8 cellular contexts compared by ENCODE assay signal in genomic region chr2:26184555-26185303, GRCh38. TPM values are rescaled to one million over a fixed set of nuclear protein-coding genes. Genes with fewer than 3 reads are reported as not detected.
A peak's percentile ranks its signal among the peaks of the same experiment; 100 is the strongest.
DNase-seq lines count a peak whose midpoint lies in the region; FAIRE-seq and TF ChIP-seq lines count a peak whose summit lies in the region.

No MANE protein-coding gene starts in this region.

- no peaks in the 10 kb centered on the region for H3K27me3 ChIP-seq in HL-60 (ENCODE audit: insufficient read depth, poor library complexity, severe bottlenecking)
- no peaks in the 10 kb centered on the region for H3K27me3 ChIP-seq in liver (ENCODE audit: control insufficient read depth in 4 of 4, insufficient read depth in 4 of 4, low read length in 3 of 4)

- TF ChIP-seq CTCF in AG09309 (IDR thresholded peaks at IDR 0.05; ENCODE audit: control insufficient read depth, insufficient read depth, low read depth, low read length, missing control alignments) (peak; percentile 34), HL-60 (IDR thresholded peaks at IDR 0.05; ENCODE audit: insufficient read depth, low read length) (peak; percentile 62), chondrocyte (IDR thresholded peaks at IDR 0.05) (peak; percentile 81), liver (IDR thresholded peaks at IDR 0.05; ENCODE audit: low read depth, low read length, missing input control) (peak; percentile 58), D721Med (IDR thresholded peaks at IDR 0.05; ENCODE audit: insufficient read depth, missing control alignments) (no peak)

- peak overlapping the region; percentile 70 for H3K27ac Mint-ChIP-seq in chondrocyte (ENCODE audit: unreplicated experiment)

- peaks cover 17% of the 10 kb centered on the region for H3K4me1 Mint-ChIP-seq in chondrocyte (ENCODE audit: low read depth)

- no peak overlapping the region for H3K9ac ChIP-seq in liver (ENCODE audit: low read depth in 1 of 2, low read length in 2 of 2)

- H3K27me3 Mint-ChIP-seq in chondrocyte (ENCODE audit: low read depth), result no peaks in the 10 kb centered on the region

- no peak for FAIRE-seq in D721Med (lab: Jason Lieb, UNC)

- H3K9me3 Mint-ChIP-seq in chondrocyte (ENCODE audit: low read depth), result no peaks in the 10 kb centered on the region

- WGBS in liver, result 3% methylated on average over 114 of the region's 114 CpGs

- no peaks in the 10 kb centered on the region for H3K36me3 ChIP-seq in liver (ENCODE audit: control insufficient read depth in 4 of 4, insufficient read depth in 3 of 4, low read depth in 1 of 4, low read length in 3 of 4)

- H3K4me3 Mint-ChIP-seq in chondrocyte (ENCODE audit: unreplicated experiment), result peak overlapping the region; percentile 85

- H3K27ac ChIP-seq in HL-60 (replicated peaks) (no peak overlapping the region), liver (ENCODE audit: low read depth in 1 of 2, low read length in 2 of 2) (no peak overlapping the region)

- no peaks in the 10 kb centered on the region for H3K9me3 ChIP-seq in liver (ENCODE audit: control insufficient read depth in 4 of 4, low read length in 3 of 4)

- TF ChIP-seq RAD21 in liver (IDR thresholded peaks at IDR 0.05), result peak in 1 of 2 donors; percentile 50

- DNase-seq in AG09309 (ENCODE audit: low read depth), result peak; percentile 18
- DNase-seq in GM19238 (ENCODE audit: insufficient read length, low spot score), result peak; percentile 88
- peak; percentile 80 to 81 for DNase-seq in HL-60 (ENCODE audit: low read depth in 1 of 2, low spot score in 1 of 2)
- DNase-seq in activated CD4-positive, CD25-positive, alpha-beta regulatory T cell (lab: John Stamatoyannopoulos, UW), result peak; percentile 52 to 84 (median 76)
- no peak for DNase-seq in chondrocyte (ENCODE audit: low spot score)
- DNase-seq in stimulated activated CD4-positive, alpha-beta T cell treated with anti-CD3 and anti-CD28 coated beads, Interleukin-4, amount 100 ng/mL, for 48 hours (ENCODE audit: low read depth in 2 of 2), result peak; percentile 78 to 79
- no peak for DNase-seq in D721Med (ENCODE audit: insufficient read length, low spot score)

- peaks cover 0 to 15% (median 6%) of the 10 kb centered on the region in 4 donors for H3K4me1 ChIP-seq in liver (ENCODE audit: control insufficient read depth in 4 of 4, insufficient read depth in 4 of 4, low read length in 3 of 4)

- no peaks in the 10 kb centered on the region for H3K36me3 Mint-ChIP-seq in chondrocyte (ENCODE audit: low read depth)

- H3K4me3 ChIP-seq in AG09309 (ENCODE audit: control insufficient read depth, low read depth, low read length), result peak overlapping the region; percentile 54
- peak overlapping the region; percentile 40 for H3K4me3 ChIP-seq in HL-60 (replicated peaks; ENCODE audit: insufficient read depth, low read length)
- H3K4me3 ChIP-seq in liver (ENCODE audit: low read depth in 1 of 3, low read length in 3 of 3), result peak overlapping the region in 2 of 3 donors; percentile 24 to 52

TF ChIP-seq in liver, 16 proteins besides CTCF, POLR2A, EP300 and RAD21:
- no peak for TF ChIP-seq SP1 (IDR thresholded peaks at IDR 0.05)
- TF ChIP-seq YY1 (IDR thresholded peaks at IDR 0.05), result no peak
- TF ChIP-seq ZBTB33 (IDR thresholded peaks at IDR 0.05), result no peak
- TF ChIP-seq ATF3 (IDR thresholded peaks at IDR 0.05), result no peak
- no peak for TF ChIP-seq TAF1 (conservative IDR thresholded peaks at IDR 0.05)
- TF ChIP-seq NR2F2 (IDR thresholded peaks at IDR 0.05), result no peak
- TF ChIP-seq MAX (IDR thresholded peaks at IDR 0.05), result no peak
- no peak for TF ChIP-seq JUND (IDR thresholded peaks at IDR 0.05)

RNA-seq across cellular contexts. Expression of gene GAREM2, which starts 11.8 kb away (rescaled TPM):
- 6.5 to 22.6 TPM (median 19.1 TPM) in 3 replicates for total RNA-seq in chondrocyte
- under 1 TPM; 0.08 to 0.19 TPM for total RNA-seq in liver
- polyA plus RNA-seq in liver, result under 1 TPM; 0.13 to 0.28 TPM

RNA-seq across cellular contexts. Expression of gene HADHA, which starts 59.7 kb away (rescaled TPM):
- 98.0 to 119 TPM (median 103 TPM) in 3 replicates for total RNA-seq in chondrocyte
- 100 to 1,000 TPM; 101 to 276 TPM for total RNA-seq in liver
- 100 to 1,000 TPM; 126 to 191 TPM for polyA plus RNA-seq in liver

Comparison
In these comparisons a context has a peak if more than half of its experiments do, and no peak if none do; other contexts are left out.
1. DNase-seq: peak in AG09309 (single experiment), GM19238 (single experiment), HL-60 (2 of 2), activated CD4-positive, CD25-positive, alpha-beta regulatory T cell (4 of 4) and stimulated activated CD4-positive, alpha-beta T cell treated with anti-CD3 and anti-CD28 coated beads, Interleukin-4, amount 100 ng/mL, for 48 hours (2 of 2); none in chondrocyte (single experiment) and D721Med (single experiment).
2. Peak in every context shown above with its lines, with median percentiles within 50 percentile points of each other: H3K4me3 ChIP-seq.